Comparison of ENCODE assay signal across 23 cellular contexts in genomic region chr16:19994771-19995170, GRCh38.
DNase-seq lines count a peak whose midpoint lies in the region; ATAC-seq and TF ChIP-seq lines count a peak whose summit lies in the region.
"Had no signal": no experiment of that assay in that cellular context is flagged by ENCODE, and none has a peak within 500 bp of the region (broad histone marks: within the 10 kb centered on the region; RNA-seq: fewer than 3 reads in every experiment).

No MANE protein-coding gene starts in this region.

- TF ChIP-seq CTCF in astrocyte of the cerebellum (IDR thresholded peaks at IDR 0.05; ENCODE audit: low read depth, low read length, missing control alignments) (no peak), heart right ventricle (IDR thresholded peaks at IDR 0.05) (no peak)

- H3K14ac ChIP-seq in neuronal stem cell (ENCODE audit: low read length): no peak overlapping the region

- no peaks in the 10 kb centered on the region for H3K36me3 ChIP-seq in MG63
- H3K36me3 ChIP-seq in neuronal stem cell (replicated peaks in 1 of 2; ENCODE audit: control insufficient read depth in 2 of 2, insufficient read depth in 2 of 2, low read length in 2 of 2): no peaks in the 10 kb centered on the region
- no peaks in the 10 kb centered on the region for H3K36me3 ChIP-seq in heart right ventricle

- in situ Hi-C loops in astrocyte of the cerebellum (cut with HindIII; ENCODE audit: low sequenced_read_pairs): no loop called here

- H3K4me2 ChIP-seq in neuronal stem cell (ENCODE audit: insufficient read depth, low read length, poor library complexity, severe bottlenecking): no peak overlapping the region

- DNase-seq in H4 (ENCODE audit: low spot score) (peak; percentile 71), MG63 (peak; percentile 75), astrocyte of the cerebellum (ENCODE audit: low read depth) (peak; percentile 35), neuronal stem cell (ENCODE audit: low spot score) (no peak), heart right ventricle (no peak)
- DNase-seq in activated CD4-positive, alpha-beta memory T cell treated with anti-CD3 and anti-CD28 coated beads, Interleukin-2, amount 10 ng/mL, durations not matched to agents 7 days and 5 days: no peak
- DNase-seq: C1 segment of cervical spinal cord; CD4-positive, alpha-beta memory T cell; COR-L47; DMS53; H7; HFFc6; KBM-7; NCI-H1092; NCI-H1417 treated with DMSO at 0.1 percent for 48 hours; NCI-H1694 treated with DMSO at 0.1 percent for 48 hours; NCI-H2081; NCI-H2227 treated with DMSO at 0.1 percent for 48 hours; NCI-H526 treated with DMSO at 0.1 percent for 48 hours; SIG-M5 had no signal

- peaks cover 17% of the 10 kb centered on the region for H3K27me3 ChIP-seq in MG63
- no peaks in the 10 kb centered on the region for H3K27me3 ChIP-seq in neuronal stem cell (ENCODE audit: control insufficient read depth in 3 of 3, insufficient read depth in 3 of 3, low read depth in 1 of 3, low read length in 3 of 3)
- peaks cover 0 to 41% (median 6%) of the 10 kb centered on the region in 7 donors for H3K27me3 ChIP-seq in heart right ventricle

- H3K4ac ChIP-seq in neuronal stem cell (ENCODE audit: low read length): no peak overlapping the region

- H2AFZ ChIP-seq in neuronal stem cell (ENCODE audit: low read length): peak overlapping the region; percentile 0

- H3K4me1 ChIP-seq in neuronal stem cell (ENCODE audit: control insufficient read depth in 2 of 2, insufficient read depth in 1 of 2, low read depth in 1 of 2, low read length in 2 of 2): no peaks in the 10 kb centered on the region
- H3K4me1 ChIP-seq in heart right ventricle: no peaks in the 10 kb centered on the region

- no peaks in the 10 kb centered on the region for H3K36me3 Mint-ChIP-seq in activated CD4-positive, alpha-beta memory T cell treated with anti-CD3 and anti-CD28 coated beads, Interleukin-2, amount 10 ng/mL, durations not matched to agents 7 days and 5 days (ENCODE audit: low read depth)
- H3K36me3 Mint-ChIP-seq: CD4-positive, alpha-beta memory T cell had no signal

- no peak overlapping the region for H3K4me3 Mint-ChIP-seq in activated CD4-positive, alpha-beta memory T cell treated with anti-CD3 and anti-CD28 coated beads, Interleukin-2, amount 10 ng/mL, durations not matched to agents 7 days and 5 days
- H3K4me3 Mint-ChIP-seq: CD4-positive, alpha-beta memory T cell; HFFc6 had no signal

- CTCF ChIA-PET in activated CD4-positive, alpha-beta memory T cell treated with anti-CD3 and anti-CD28 coated beads, Interleukin-2, amount 10 ng/mL, durations not matched to agents 7 days and 5 days (lab: Charles Lee): interaction anchor here (1.0 kb wide), 1 partner anchor 14 kb away, joined by 3 read pairs; no protein-coding TSS in a partner anchor

- no peaks in the 10 kb centered on the region for H3K9me3 Mint-ChIP-seq in activated CD4-positive, alpha-beta memory T cell treated with anti-CD3 and anti-CD28 coated beads, Interleukin-2, amount 10 ng/mL, durations not matched to agents 7 days and 5 days

- no CpG with 5 or more reads among the region's 13 CpGs for WGBS in neuronal stem cell (ENCODE audit: extremely low coverage in 2 of 2, insufficient read length in 2 of 2, insufficient replicate concordance in 1 of 2), 2 donors
- 84 to 89% methylated on average over 13 of the region's 13 CpGs for WGBS in heart right ventricle, 2 donors

- H2AK5ac ChIP-seq in neuronal stem cell (ENCODE audit: low read depth, low read length): no peak overlapping the region

- no peak overlapping the region for H2BK5ac ChIP-seq in neuronal stem cell (ENCODE audit: low read length)

- ATAC-seq in GM21723 (IDR thresholded peaks at IDR 0.05; ENCODE audit: unreplicated experiment): no peak
- no peak for ATAC-seq in GM19395 (IDR thresholded peaks at IDR 0.05; ENCODE audit: unreplicated experiment)
- no peak for ATAC-seq in heart right ventricle

- H3K4me3 ChIP-seq in MG63 (no peak overlapping the region), astrocyte of the cerebellum (ENCODE audit: low read depth, low read length) (no peak overlapping the region), neuronal stem cell (ENCODE audit: low read length in 2 of 2) (peak overlapping the region in 1 of 2 donors; percentile 45), heart right ventricle (no peak overlapping the region)
- H3K4me3 ChIP-seq: SK-N-MC had no signal

- no peak overlapping the region for H2BK120ac ChIP-seq in neuronal stem cell (ENCODE audit: low read depth, low read length)

- H3K27ac ChIP-seq in neuronal stem cell (replicated peaks; ENCODE audit: low read length): no peak overlapping the region
- H3K27ac ChIP-seq in heart right ventricle: no peak overlapping the region
- H3K27ac ChIP-seq: SK-N-MC had no signal

- H2BK12ac ChIP-seq in neuronal stem cell (ENCODE audit: low read length): no peak overlapping the region

- no peak overlapping the region for H3K23ac ChIP-seq in neuronal stem cell (ENCODE audit: low read depth, low read length, poor library complexity)

- intact Hi-C loops in heart right ventricle (cut with DNase I): no loop called here

- H3K27ac Mint-ChIP-seq in activated CD4-positive, alpha-beta memory T cell treated with anti-CD3 and anti-CD28 coated beads, Interleukin-2, amount 10 ng/mL, durations not matched to agents 7 days and 5 days: no peak overlapping the region
- H3K27ac Mint-ChIP-seq: CD4-positive, alpha-beta memory T cell; HFFc6 had no signal

- H4K91ac ChIP-seq in neuronal stem cell (ENCODE audit: low read depth, low read length, poor library complexity): no peak overlapping the region

- no peak overlapping the region for H3K9ac ChIP-seq in neuronal stem cell (ENCODE audit: low read depth, low read length, poor library complexity)

- H3K27me3 Mint-ChIP-seq in activated CD4-positive, alpha-beta memory T cell treated with anti-CD3 and anti-CD28 coated beads, Interleukin-2, amount 10 ng/mL, durations not matched to agents 7 days and 5 days: no peaks in the 10 kb centered on the region

- H4K8ac ChIP-seq in neuronal stem cell (ENCODE audit: low read depth, low read length): no peak overlapping the region

- H3K9me3 ChIP-seq in MG63: no peaks in the 10 kb centered on the region
- no peaks in the 10 kb centered on the region for H3K9me3 ChIP-seq in neuronal stem cell (replicated peaks in 1 of 2; ENCODE audit: control insufficient read depth in 2 of 2, insufficient read depth in 1 of 2, low read depth in 1 of 2, low read length in 2 of 2)
- H3K9me3 ChIP-seq in heart right ventricle: no peaks in the 10 kb centered on the region

- POLR2A ChIA-PET in activated CD4-positive, alpha-beta memory T cell treated with anti-CD3 and anti-CD28 coated beads, Interleukin-2, amount 10 ng/mL, durations not matched to agents 7 days and 5 days (lab: Charles Lee): no interaction called here

- no peak overlapping the region for H3K18ac ChIP-seq in neuronal stem cell (ENCODE audit: low read length)

- H2BK15ac ChIP-seq in neuronal stem cell (ENCODE audit: low read length): no peak overlapping the region

- no peaks in the 10 kb centered on the region for H3K4me1 Mint-ChIP-seq in activated CD4-positive, alpha-beta memory T cell treated with anti-CD3 and anti-CD28 coated beads, Interleukin-2, amount 10 ng/mL, durations not matched to agents 7 days and 5 days
- H3K4me1 Mint-ChIP-seq: CD4-positive, alpha-beta memory T cell had no signal

- no peaks in the 10 kb centered on the region for H3K79me1 ChIP-seq in neuronal stem cell (ENCODE audit: low read depth, low read length)

Comparison
In these comparisons a context has a peak if more than half of its experiments do, and no peak if none do; other contexts are left out.
1. DNase-seq: peak in H4 (single experiment), MG63 (single experiment) and astrocyte of the cerebellum (single experiment); none in neuronal stem cell (single experiment), activated CD4-positive, alpha-beta memory T cell treated with anti-CD3 and anti-CD28 coated beads, Interleukin-2, amount 10 ng/mL, durations not matched to agents 7 days and 5 days (single experiment) and heart right ventricle (0 of 2).